In genomic region chr17:50154604-50155003, GRCh38 we compare ENCODE assay signal across 7 cellular contexts. TPM values are rescaled to one million over a fixed set of nuclear protein-coding genes. Genes with fewer than 3 reads are reported as not detected.
DNase-seq lines count a peak whose midpoint lies in the region; ATAC-seq, FAIRE-seq and TF ChIP-seq lines count a peak whose summit lies in the region.

No MANE protein-coding gene starts in this region.

- peak in 1 of 4 experiments; percentile 20 for DNase-seq in K562 (ENCODE audit: extremely low read depth in 1 of 4, low spot score in 3 of 4)
- no peak for DNase-seq in stomach
- no peak for DNase-seq in midbrain (lab: John Stamatoyannopoulos, UW)
- DNase-seq in AG08396 (ENCODE audit: low spot score), result no peak

- H3K9me3 ChIP-seq in K562 (replicated peaks; ENCODE audit: control insufficient read depth, insufficient read depth, low read depth, low read length) (no peaks in the 10 kb centered on the region), stomach (no peaks in the 10 kb centered on the region)

- in situ Hi-C loops in K562 (cut with MboI), result no loop called here

- FAIRE-seq in K562 (lab: Jason Lieb, UNC), result no peak

- H3K9ac ChIP-seq in K562 (ENCODE audit: insufficient read depth in 1 of 2, low read depth in 2 of 2, low read length in 2 of 2), result peak overlapping the region in 1 of 2 experiments; percentile 3; a peak in 1 of 4 replicates

- CTCF ChIA-PET in K562 (lab: Yijun Ruan, JAX; ENCODE audit: low intra/inter-chr PET ratio), result no interaction called here

- 13% methylated on average over 1 of the region's 1 CpG for WGBS in K562 (ENCODE audit: insufficient coverage, low coverage, missing lambda C conversion rate)
- 42 to 64% (median 44%) methylated on average over 1 of the region's 1 CpG for WGBS in stomach, 5 donors

- no peaks in the 10 kb centered on the region for H3K36me3 ChIP-seq in K562 (ENCODE audit: control insufficient read depth, insufficient read depth, low read length)
- no peaks in the 10 kb centered on the region for H3K36me3 ChIP-seq in stomach

- no peak for TF ChIP-seq CTCF in K562 (IDR thresholded peaks at IDR 0.05 in 2 of 3, conservative IDR thresholded peaks at IDR 0.05 in 1 of 3; ENCODE audit: insufficient read depth in 2 of 3, low read depth in 1 of 3, low read length in 3 of 3)
- TF ChIP-seq CTCF in stomach (IDR thresholded peaks at IDR 0.05), result no peak

- no peak overlapping the region for H3K4me3 ChIP-seq in K562
- no peak overlapping the region for H3K4me3 ChIP-seq in stomach

- no peak overlapping the region for H3K4me2 ChIP-seq in K562 (ENCODE audit: insufficient read depth, low read length)

- H2AFZ ChIP-seq in K562 (ENCODE audit: low read depth, low read length), result peak overlapping the region; percentile 58

- H3K27ac ChIP-seq in K562 (ENCODE audit: extremely low read depth, low read depth, low read length), result peak overlapping the region; percentile 87; the same call in 1 of the 3 replicates
- peak overlapping the region in 4 of 5 donors; percentile 31 to 97 (median 83) for H3K27ac ChIP-seq in stomach

- intact Hi-C loops in K562 (cut with micrococcal nuclease), result no loop called here
- intact Hi-C loops in stomach (cut with DNase I; ENCODE audit: low total_unique reads), result no loop called here

- TF ChIP-seq POLR2A in K562 (conservative IDR thresholded peaks at IDR 0.05) (no peak), stomach (IDR thresholded peaks at IDR 0.05) (no peak)

- no TSS peak for BruUV-seq in K562 (replicated peaks; lab: Mats Ljungman, UMichigan)

- TF ChIP-seq EP300 in K562 (IDR thresholded peaks at IDR 0.05; ENCODE audit: low read length) (no peak), stomach (IDR thresholded peaks at IDR 0.05) (no peak)

- no peaks in the 10 kb centered on the region for H4K20me1 ChIP-seq in K562 (replicated peaks; ENCODE audit: control insufficient read depth, insufficient read depth, low read length)

- H3K4me1 ChIP-seq in K562 (replicated peaks in 1 of 2; ENCODE audit: control insufficient read depth in 2 of 2, insufficient read depth in 2 of 2, low read length in 2 of 2) (peaks cover 38 to 61% of the 10 kb centered on the region in 2 experiments), stomach (peaks cover 33 to 55% (median 42%) of the 10 kb centered on the region in 4 donors)

- no peak for TF ChIP-seq RAD21 in K562 (CRISPR knock-in tag; conservative IDR thresholded peaks at IDR 0.05 in 1 of 2, IDR thresholded peaks at IDR 0.05 in 1 of 2)

- POLR2A ChIA-PET in K562 (lab: Yijun Ruan, JAX), result interaction anchor here (0.5 to 1.7 kb wide), 7 partner anchors 9 to 44 kb away, joined by 3 to 5 read pairs (median 3); no protein-coding TSS in a partner anchor

- peaks cover 24% of the 10 kb centered on the region for H3K79me2 ChIP-seq in K562 (ENCODE audit: control insufficient read depth, insufficient read depth, low read length)

- H3K27me3 ChIP-seq in K562 (ENCODE audit: control insufficient read depth in 2 of 2, insufficient read depth in 2 of 2, low read length in 2 of 2) (no peaks in the 10 kb centered on the region), stomach (no peaks in the 10 kb centered on the region)

- H3K9me1 ChIP-seq in K562 (ENCODE audit: control insufficient read depth, insufficient read depth, low read length), result peaks cover 5% of the 10 kb centered on the region

- ATAC-seq in GM18517 (IDR thresholded peaks at IDR 0.05; ENCODE audit: unreplicated experiment) (peak; percentile 52), HG02678 (IDR thresholded peaks at IDR 0.05; ENCODE audit: unreplicated experiment) (peak; percentile 33), K562 (no peak), HG03520 (IDR thresholded peaks at IDR 0.05; ENCODE audit: unreplicated experiment) (no peak)

RNA-seq across cellular contexts. Expression of gene PPP1R9B, which starts 4.1 kb away (rescaled TPM):
- total RNA-seq in K562 (2011; cell fraction: chromatin; rRNA removed; ENCODE audit: low replicate concordance), result 29.7 and 49.5 TPM in 2 replicates
- 27.6 and 29.7 TPM in 2 replicates for total RNA-seq in K562 (2011; cell fraction: nucleolus; rRNA removed)
- 29.0 and 30.6 TPM in 2 replicates for total RNA-seq in K562 (2011; cell fraction: nucleoplasm; rRNA removed)
- total RNA-seq in K562 (2014; rRNA removed), result 45.5 and 52.9 TPM in 2 replicates
- 9.9 and 14.5 TPM in 2 replicates for total RNA-seq in K562 (2014; rRNA removed; fragmentation: Illumina TruSeq; extraction: Trizol)
- total RNA-seq in K562 (2015; rRNA removed; fragmentation: Illumina TruSeq; extraction: Trizol), result 28.6 and 29.0 TPM in 2 replicates
- total RNA-seq in K562 (2021), result 56.6 and 63.5 TPM in 2 replicates
- polyA plus RNA-seq in K562 (2011; rRNA removed), result 11.6 and 12.7 TPM in 2 replicates
- polyA plus RNA-seq in K562 (2011; cell fraction: cytosol; rRNA removed), result 11.9 and 15.6 TPM in 2 replicates
- polyA plus RNA-seq in K562 (2011; cell fraction: nucleus; rRNA removed), result 50.9 and 52.5 TPM in 2 replicates
- polyA plus RNA-seq in K562 (2012), result 27.4 and 32.9 TPM in 2 replicates
- 24.7 and 25.5 TPM in 2 replicates for polyA plus RNA-seq in K562 (2014; fragmentation: Illumina TruSeq; extraction: Trizol)
- under 1 TPM; 0.10 to 0.13 TPM for polyA plus RNA-seq in K562 (2014; fragmentation: Nextera tagmentation; extraction: Ambion mirVana)
- polyA plus RNA-seq in K562 (2014; rRNA removed), result 34.2 and 35.7 TPM in 2 replicates
- 18.9 and 21.8 TPM in 2 replicates for polyA minus RNA-seq in K562 (2011; rRNA and poly(A)+ RNA removed)
- polyA minus RNA-seq in K562 (2011; cell fraction: cytosol; rRNA and poly(A)+ RNA removed), result 17.7 and 18.7 TPM in 2 replicates
- 12.4 and 25.9 TPM in 2 replicates for polyA minus RNA-seq in K562 (2011; cell fraction: nucleus; rRNA and poly(A)+ RNA removed)
- 10 to 100 TPM; 11.6 to 64.2 (median 22.5) TPM for total RNA-seq in stomach
- 10 to 100 TPM; 13.1 to 28.8 (median 14.2) TPM for polyA plus RNA-seq in stomach

RNA-seq across cellular contexts. Expression of gene SGCA, which starts 11.2 kb away (rescaled TPM):
- not detected in 2 replicates for total RNA-seq in K562 (2011; cell fraction: chromatin; rRNA removed; ENCODE audit: low replicate concordance)
- total RNA-seq in K562 (2011; cell fraction: nucleolus; rRNA removed), result not detected in 2 replicates
- not detected in 2 replicates for total RNA-seq in K562 (2011; cell fraction: nucleoplasm; rRNA removed)
- total RNA-seq in K562 (2014; rRNA removed), result not detected in 2 replicates
- not detected in 2 replicates for total RNA-seq in K562 (2014; rRNA removed; fragmentation: Illumina TruSeq; extraction: Trizol)
- not detected in 2 replicates for total RNA-seq in K562 (2015; rRNA removed; fragmentation: Illumina TruSeq; extraction: Trizol)
- not detected in 2 replicates for total RNA-seq in K562 (2021)
- polyA plus RNA-seq in K562 (2011; rRNA removed), result not detected in 2 replicates
- not detected in 2 replicates for polyA plus RNA-seq in K562 (2011; cell fraction: cytosol; rRNA removed)
- polyA plus RNA-seq in K562 (2011; cell fraction: nucleus; rRNA removed), result not detected in 2 replicates
- not detected in 2 replicates for polyA plus RNA-seq in K562 (2012)
- not detected in 2 replicates for polyA plus RNA-seq in K562 (2014; fragmentation: Illumina TruSeq; extraction: Trizol)
- polyA plus RNA-seq in K562 (2014; fragmentation: Nextera tagmentation; extraction: Ambion mirVana), result not detected
- polyA plus RNA-seq in K562 (2014; rRNA removed), result not detected in 2 replicates
- polyA minus RNA-seq in K562 (2011; rRNA and poly(A)+ RNA removed), result not detected in 2 replicates
- polyA minus RNA-seq in K562 (2011; cell fraction: cytosol; rRNA and poly(A)+ RNA removed), result not detected in 2 replicates
- not detected in 2 replicates for polyA minus RNA-seq in K562 (2011; cell fraction: nucleus; rRNA and poly(A)+ RNA removed)
- total RNA-seq in stomach, result 10 to 100 TPM in 3 of 5 donors, 1 to 10 TPM in 2; 5.4 to 89.3 (median 21.4) TPM
- polyA plus RNA-seq in stomach, result 10 to 100 TPM in 1 of 3 donors, 1 to 10 TPM in 2; 6.0 to 24.3 (median 8.7) TPM

RNA-seq across cellular contexts. Expression of gene SAMD14, which starts 24.6 kb away (rescaled TPM):
- 0.18 and 1.0 TPM in 2 replicates for total RNA-seq in K562 (2011; cell fraction: chromatin; rRNA removed; ENCODE audit: low replicate concordance)
- total RNA-seq in K562 (2011; cell fraction: nucleolus; rRNA removed), result 0.50 TPM in 1 of 2 replicates, not detected in the other
- not detected in 2 replicates for total RNA-seq in K562 (2011; cell fraction: nucleoplasm; rRNA removed)
- total RNA-seq in K562 (2014; rRNA removed) (not detected in 2 replicates), K562 (2014; rRNA removed; fragmentation: Illumina TruSeq; extraction: Trizol) (not detected in 2 replicates), K562 (2015; rRNA removed; fragmentation: Illumina TruSeq; extraction: Trizol) (not detected in 2 replicates), K562 (2021) (0.07 TPM in 1 of 2 replicates, not detected in the other), stomach (10 to 100 TPM in 1 of 5 donors, 1 to 10 TPM in 2, not detected in 2; 1.5 to 87.0 (median 1.9) TPM)
- polyA plus RNA-seq in K562 (2011; rRNA removed) (0.14 TPM in 1 of 2 replicates, not detected in the other), K562 (2014; fragmentation: Illumina TruSeq; extraction: Trizol) (0.04 TPM in 1 of 2 replicates, not detected in the other), K562 (2014; fragmentation: Nextera tagmentation; extraction: Ambion mirVana) (not detected), K562 (2014; rRNA removed) (0.11 TPM in 1 of 2 replicates, not detected in the other), stomach (1 to 10 TPM; 1.3 to 2.3 (median 1.6) TPM)
- 0.01 and 0.10 TPM in 2 replicates for polyA plus RNA-seq in K562 (2011; cell fraction: cytosol; rRNA removed)
- polyA plus RNA-seq in K562 (2011; cell fraction: nucleus; rRNA removed), result 0.15 and 0.24 TPM in 2 replicates
- 0.07 and 0.22 TPM in 2 replicates for polyA plus RNA-seq in K562 (2012)
- polyA minus RNA-seq in K562 (2011; rRNA and poly(A)+ RNA removed), result 0.15 TPM in 1 of 2 replicates, not detected in the other
- polyA minus RNA-seq in K562 (2011; cell fraction: cytosol; rRNA and poly(A)+ RNA removed), result not detected in 2 replicates
- not detected in 2 replicates for polyA minus RNA-seq in K562 (2011; cell fraction: nucleus; rRNA and poly(A)+ RNA removed)

RNA-seq across cellular contexts. Expression of gene COL1A1, which starts 46.8 kb away (rescaled TPM):
- 3.2 and 16.9 TPM in 2 replicates for total RNA-seq in K562 (2011; cell fraction: chromatin; rRNA removed; ENCODE audit: low replicate concordance)
- 5.7 and 9.0 TPM in 2 replicates for total RNA-seq in K562 (2011; cell fraction: nucleolus; rRNA removed)
- 3.7 and 4.2 TPM in 2 replicates for total RNA-seq in K562 (2011; cell fraction: nucleoplasm; rRNA removed)
- total RNA-seq in K562 (2014; rRNA removed) (0.86 and 0.91 TPM in 2 replicates), K562 (2014; rRNA removed; fragmentation: Illumina TruSeq; extraction: Trizol) (0.15 TPM in 1 of 2 replicates, not detected in the other), K562 (2015; rRNA removed; fragmentation: Illumina TruSeq; extraction: Trizol) (0.08 and 0.18 TPM in 2 replicates), K562 (2021) (2.8 and 3.4 TPM in 2 replicates), stomach (1,000 to 10,000 TPM in 1 of 5 donors, 100 to 1,000 TPM in 3, 10 to 100 TPM in 1; 87.0 to 1,931 (median 219) TPM)
- polyA plus RNA-seq in K562 (2011; rRNA removed) (0.11 and 0.20 TPM in 2 replicates), K562 (2014; fragmentation: Illumina TruSeq; extraction: Trizol) (0.64 and 0.91 TPM in 2 replicates), K562 (2014; fragmentation: Nextera tagmentation; extraction: Ambion mirVana) (under 1 TPM; 0.04 to 0.06 TPM), K562 (2014; rRNA removed) (0.86 and 0.95 TPM in 2 replicates), stomach (10 to 100 TPM; 17.9 to 60.0 (median 24.9) TPM)
- 0.16 and 0.27 TPM in 2 replicates for polyA plus RNA-seq in K562 (2011; cell fraction: cytosol; rRNA removed)
- polyA plus RNA-seq in K562 (2011; cell fraction: nucleus; rRNA removed), result 2.0 and 4.9 TPM in 2 replicates
- polyA plus RNA-seq in K562 (2012), result 1.1 and 1.7 TPM in 2 replicates
- 0.25 and 1.1 TPM in 2 replicates for polyA minus RNA-seq in K562 (2011; rRNA and poly(A)+ RNA removed)
- 2.0 and 3.3 TPM in 2 replicates for polyA minus RNA-seq in K562 (2011; cell fraction: cytosol; rRNA and poly(A)+ RNA removed)
- 2.3 and 3.1 TPM in 2 replicates for polyA minus RNA-seq in K562 (2011; cell fraction: nucleus; rRNA and poly(A)+ RNA removed)

RNA-seq across cellular contexts. Expression of gene PDK2, which starts 59.5 kb away (rescaled TPM):
- total RNA-seq in K562 (2011; cell fraction: chromatin; rRNA removed; ENCODE audit: low replicate concordance), result 1.4 and 4.1 TPM in 2 replicates
- total RNA-seq in K562 (2011; cell fraction: nucleolus; rRNA removed), result 1.1 and 3.0 TPM in 2 replicates
- 0.37 and 0.53 TPM in 2 replicates for total RNA-seq in K562 (2011; cell fraction: nucleoplasm; rRNA removed)
- total RNA-seq in K562 (2014; rRNA removed), result 1.00 and 1.5 TPM in 2 replicates
- total RNA-seq in K562 (2014; rRNA removed; fragmentation: Illumina TruSeq; extraction: Trizol), result 0.38 and 0.87 TPM in 2 replicates
- total RNA-seq in K562 (2015; rRNA removed; fragmentation: Illumina TruSeq; extraction: Trizol), result 1.2 and 1.4 TPM in 2 replicates
- total RNA-seq in K562 (2021), result 1.9 and 2.5 TPM in 2 replicates
- polyA plus RNA-seq in K562 (2011; rRNA removed), result 1.8 and 5.3 TPM in 2 replicates
- 3.7 and 10.5 TPM in 2 replicates for polyA plus RNA-seq in K562 (2011; cell fraction: cytosol; rRNA removed)
- 4.9 and 5.8 TPM in 2 replicates for polyA plus RNA-seq in K562 (2011; cell fraction: nucleus; rRNA removed)
- 2.6 and 5.2 TPM in 2 replicates for polyA plus RNA-seq in K562 (2012)
- 2.0 and 2.7 TPM in 2 replicates for polyA plus RNA-seq in K562 (2014; fragmentation: Illumina TruSeq; extraction: Trizol)
- under 1 TPM; 0.03 to 0.08 TPM for polyA plus RNA-seq in K562 (2014; fragmentation: Nextera tagmentation; extraction: Ambion mirVana)
- polyA plus RNA-seq in K562 (2014; rRNA removed), result 1.5 and 2.6 TPM in 2 replicates
- polyA minus RNA-seq in K562 (2011; rRNA and poly(A)+ RNA removed), result 3.0 and 4.2 TPM in 2 replicates
- polyA minus RNA-seq in K562 (2011; cell fraction: cytosol; rRNA and poly(A)+ RNA removed), result 3.3 and 9.3 TPM in 2 replicates
- 1.6 and 1.8 TPM in 2 replicates for polyA minus RNA-seq in K562 (2011; cell fraction: nucleus; rRNA and poly(A)+ RNA removed)
- 100 to 1,000 TPM in 1 of 5 donors, 10 to 100 TPM in 2, 1 to 10 TPM in 2; 4.6 to 255 (median 31.2) TPM for total RNA-seq in stomach
- polyA plus RNA-seq in stomach, result 10 to 100 TPM; 13.5 to 20.6 (median 20.1) TPM

Comparison
In these comparisons a context has a peak if more than half of its experiments do, and no peak if none do; other contexts are left out.
1. ATAC-seq: peak in GM18517 (single experiment) and HG02678 (single experiment); none in K562 (single experiment) and HG03520 (single experiment).
2. RNA of gene SGCA, which starts 11.2 kb away (total RNA-seq): 5.4 to 89.3 TPM in stomach; not detected in K562; every median in the first group is over 4 times any median in the second.